Comparison of ENCODE assay signal across 8 cellular contexts in the genomic region with DNA sequence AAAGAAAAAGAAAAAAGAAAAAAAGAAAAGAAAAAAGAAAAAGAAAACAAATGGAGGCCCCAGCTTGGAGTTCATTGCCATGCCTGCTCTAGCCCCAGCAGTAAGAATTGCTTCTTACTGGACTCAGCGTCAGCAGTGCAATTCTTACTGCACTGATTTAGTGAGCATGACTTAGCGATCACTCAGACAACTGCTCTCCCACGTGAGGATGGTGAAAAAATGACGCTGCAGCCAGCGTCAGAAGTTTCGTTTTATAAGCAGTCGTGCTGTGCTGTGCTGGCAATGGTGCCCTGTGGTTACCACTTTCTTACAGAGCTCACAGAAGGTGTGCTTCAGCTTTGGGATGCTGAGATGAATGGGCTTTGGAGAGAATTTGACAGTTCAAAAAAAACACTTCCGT.
DNase-seq lines count a peak whose midpoint lies in the region; ATAC-seq and TF ChIP-seq lines count a peak whose summit lies in the region.

No MANE protein-coding gene starts in this region.

- peak overlapping the region; percentile 2 for H3K4me3 Mint-ChIP-seq in activated CD8-positive, alpha-beta memory T cell treated with anti-CD3 and anti-CD28 coated beads, Interleukin-2, amount 10 ng/mL, durations not matched to agents 7 days and 5 days

- CTCF ChIA-PET in activated CD8-positive, alpha-beta memory T cell treated with anti-CD3 and anti-CD28 coated beads, Interleukin-2, amount 10 ng/mL, durations not matched to agents 7 days and 5 days (lab: Charles Lee) = interaction anchor here (0.6 to 1.0 kb wide), 2 partner anchors 181 to 471 kb away, joined by 3 to 4 read pairs; no protein-coding TSS in a partner anchor

- DNase-seq in HL-60 (ENCODE audit: low read depth in 1 of 2, low spot score in 1 of 2) = peak in 1 of 2 experiments; percentile 5
- DNase-seq in activated CD8-positive, alpha-beta memory T cell treated with anti-CD3 and anti-CD28 coated beads, Interleukin-2, amount 10 ng/mL, durations not matched to agents 7 days and 5 days = peak; percentile 76
- no peak for DNase-seq in foreskin keratinocyte
- peak; percentile 5 for DNase-seq in stimulated activated CD8-positive, alpha-beta memory T cell treated with anti-CD3 and anti-CD28 coated beads, Interleukin-12 subunit alpha, Interleukin-12 subunit beta, amount 100 ng/mL, for 24 hours (ENCODE audit: extremely low read depth)
- no peak for DNase-seq in hepatocyte (ENCODE audit: low spot score)
- DNase-seq in NCI-H82 treated with DMSO at 0.1 percent for 48 hours (lab: John Stamatoyannopoulos, UW; ENCODE audit: unreplicated experiment) = no peak
- no peak for DNase-seq in NK-92 (lab: John Stamatoyannopoulos, UW; ENCODE audit: unreplicated experiment)

- WGBS in hepatocyte (ENCODE audit: low lambda C conversion rate, missing lambda C conversion rate) = 74% methylated on average over 8 of the region's 8 CpGs

- H3K4me1 ChIP-seq in foreskin keratinocyte (no peaks in the 10 kb centered on the region), hepatocyte (ENCODE audit: insufficient read depth) (no peaks in the 10 kb centered on the region)

- no peak for TF ChIP-seq CTCF in HL-60 (IDR thresholded peaks at IDR 0.05; ENCODE audit: insufficient read depth, low read length)
- TF ChIP-seq CTCF in foreskin keratinocyte (conservative IDR thresholded peaks at IDR 0.05) = no peak
- no peak for TF ChIP-seq CTCF in hepatocyte (IDR thresholded peaks at IDR 0.05; ENCODE audit: poor library complexity)

- no peaks in the 10 kb centered on the region for H3K9me2 ChIP-seq in hepatocyte (replicated peaks; ENCODE audit: insufficient read depth)

- peaks cover 4% of the 10 kb centered on the region for H3K36me3 Mint-ChIP-seq in activated CD8-positive, alpha-beta memory T cell treated with anti-CD3 and anti-CD28 coated beads, Interleukin-2, amount 10 ng/mL, durations not matched to agents 7 days and 5 days

- ATAC-seq in activated CD8-positive, alpha-beta memory T cell treated with anti-CD3 and anti-CD28 coated beads, Interleukin-2, amount 10 ng/mL, durations not matched to agents 7 days and 5 days = peak; percentile 95
- ATAC-seq in foreskin keratinocyte (peak; percentile 26), HG03139 (IDR thresholded peaks at IDR 0.05; ENCODE audit: unreplicated experiment) (no peak)

- H3K27ac ChIP-seq in HL-60 (replicated peaks) = no peak overlapping the region
- H3K27ac ChIP-seq in foreskin keratinocyte = no peak overlapping the region
- no peak overlapping the region for H3K27ac ChIP-seq in hepatocyte

- H3K27ac Mint-ChIP-seq in activated CD8-positive, alpha-beta memory T cell treated with anti-CD3 and anti-CD28 coated beads, Interleukin-2, amount 10 ng/mL, durations not matched to agents 7 days and 5 days = peak overlapping the region; percentile 65

- no peaks in the 10 kb centered on the region for H3K9me3 Mint-ChIP-seq in activated CD8-positive, alpha-beta memory T cell treated with anti-CD3 and anti-CD28 coated beads, Interleukin-2, amount 10 ng/mL, durations not matched to agents 7 days and 5 days (ENCODE audit: low read depth)

- H3K4me3 ChIP-seq in HL-60 (replicated peaks; ENCODE audit: insufficient read depth, low read length) (peak overlapping the region; percentile 20), hepatocyte (no peak overlapping the region)

- no peak overlapping the region for H3K4me2 ChIP-seq in hepatocyte

- H4K20me1 ChIP-seq in hepatocyte (ENCODE audit: insufficient read depth, poor library complexity, severe bottlenecking) = no peaks in the 10 kb centered on the region

- H3K9me3 ChIP-seq in hepatocyte (ENCODE audit: low read depth) = no peaks in the 10 kb centered on the region

- no peaks in the 10 kb centered on the region for H3K36me3 ChIP-seq in hepatocyte (replicated peaks; ENCODE audit: insufficient read depth, low read depth)

- no peak overlapping the region for H2AFZ ChIP-seq in hepatocyte

- peaks cover 13% of the 10 kb centered on the region for H3K4me1 Mint-ChIP-seq in activated CD8-positive, alpha-beta memory T cell treated with anti-CD3 and anti-CD28 coated beads, Interleukin-2, amount 10 ng/mL, durations not matched to agents 7 days and 5 days

- no peaks in the 10 kb centered on the region for H3K27me3 Mint-ChIP-seq in activated CD8-positive, alpha-beta memory T cell treated with anti-CD3 and anti-CD28 coated beads, Interleukin-2, amount 10 ng/mL, durations not matched to agents 7 days and 5 days

- no peaks in the 10 kb centered on the region for H3K79me2 ChIP-seq in hepatocyte

- H3K27me3 ChIP-seq in HL-60 (ENCODE audit: insufficient read depth, poor library complexity, severe bottlenecking) = no peaks in the 10 kb centered on the region
- H3K27me3 ChIP-seq in foreskin keratinocyte = no peaks in the 10 kb centered on the region
- no peaks in the 10 kb centered on the region for H3K27me3 ChIP-seq in hepatocyte

Comparison
In these comparisons a context has a peak if more than half of its experiments do, and no peak if none do; other contexts are left out.
1. DNase-seq: peak in activated CD8-positive, alpha-beta memory T cell treated with anti-CD3 and anti-CD28 coated beads, Interleukin-2, amount 10 ng/mL, durations not matched to agents 7 days and 5 days (single experiment) and stimulated activated CD8-positive, alpha-beta memory T cell treated with anti-CD3 and anti-CD28 coated beads, Interleukin-12 subunit alpha, Interleukin-12 subunit beta, amount 100 ng/mL, for 24 hours (single experiment); none in foreskin keratinocyte (0 of 2), hepatocyte (single experiment), NCI-H82 treated with DMSO at 0.1 percent for 48 hours (single experiment) and NK-92 (single experiment).